In the genomic region with DNA sequence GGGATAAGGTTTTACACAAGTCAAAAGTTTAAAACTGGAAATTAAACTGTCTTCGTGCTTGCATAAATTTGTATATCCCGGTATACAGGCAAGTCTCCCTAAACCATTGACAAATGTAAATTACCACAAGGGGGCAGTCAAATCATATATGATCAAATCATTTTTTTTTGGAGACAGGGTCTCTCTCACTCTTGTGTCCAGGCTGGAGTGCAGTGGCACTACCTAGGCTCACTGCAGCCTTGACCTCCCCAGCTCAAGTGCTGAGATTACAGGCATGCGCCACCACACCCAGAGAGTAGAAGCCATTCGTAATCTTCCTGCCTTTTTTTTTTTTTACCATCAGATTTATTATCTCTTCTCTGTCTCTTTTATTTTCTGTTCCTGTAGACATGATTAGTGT, we compare ENCODE assay signal across 1 cellular context.
TF ChIP-seq lines count a peak whose summit lies in the region.

No MANE protein-coding gene starts in this region.

TF ChIP-seq in GM12878, 131 proteins besides CTCF, POLR2A, EP300 and RAD21:
- TF ChIP-seq, protein P1, sequence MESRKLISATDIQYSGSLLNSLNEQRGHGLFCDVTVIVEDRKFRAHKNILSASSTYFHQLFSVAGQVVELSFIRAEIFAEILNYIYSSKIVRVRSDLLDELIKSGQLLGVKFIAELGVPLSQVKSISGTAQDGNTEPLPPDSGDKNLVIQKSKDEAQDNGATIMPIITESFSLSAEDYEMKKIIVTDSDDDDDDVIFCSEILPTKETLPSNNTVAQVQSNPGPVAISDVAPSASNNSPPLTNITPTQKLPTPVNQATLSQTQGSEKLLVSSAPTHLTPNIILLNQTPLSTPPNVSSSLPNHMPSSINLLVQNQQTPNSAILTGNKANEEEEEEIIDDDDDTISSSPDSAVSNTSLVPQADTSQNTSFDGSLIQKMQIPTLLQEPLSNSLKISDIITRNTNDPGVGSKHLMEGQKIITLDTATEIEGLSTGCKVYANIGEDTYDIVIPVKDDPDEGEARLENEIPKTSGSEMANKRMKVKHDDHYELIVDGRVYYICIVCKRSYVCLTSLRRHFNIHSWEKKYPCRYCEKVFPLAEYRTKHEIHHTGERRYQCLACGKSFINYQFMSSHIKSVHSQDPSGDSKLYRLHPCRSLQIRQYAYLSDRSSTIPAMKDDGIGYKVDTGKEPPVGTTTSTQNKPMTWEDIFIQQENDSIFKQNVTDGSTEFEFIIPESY (IDR thresholded peaks at IDR 0.05), result no peak
- TF ChIP-seq ZNF384 (IDR thresholded peaks at IDR 0.05; ENCODE audit: borderline replicate concordance, low read depth, low read length), result peak; percentile 43; the same call in 1 of the 2 replicates
